ENCODE assay signal across 8 cellular contexts in the genomic region with DNA sequence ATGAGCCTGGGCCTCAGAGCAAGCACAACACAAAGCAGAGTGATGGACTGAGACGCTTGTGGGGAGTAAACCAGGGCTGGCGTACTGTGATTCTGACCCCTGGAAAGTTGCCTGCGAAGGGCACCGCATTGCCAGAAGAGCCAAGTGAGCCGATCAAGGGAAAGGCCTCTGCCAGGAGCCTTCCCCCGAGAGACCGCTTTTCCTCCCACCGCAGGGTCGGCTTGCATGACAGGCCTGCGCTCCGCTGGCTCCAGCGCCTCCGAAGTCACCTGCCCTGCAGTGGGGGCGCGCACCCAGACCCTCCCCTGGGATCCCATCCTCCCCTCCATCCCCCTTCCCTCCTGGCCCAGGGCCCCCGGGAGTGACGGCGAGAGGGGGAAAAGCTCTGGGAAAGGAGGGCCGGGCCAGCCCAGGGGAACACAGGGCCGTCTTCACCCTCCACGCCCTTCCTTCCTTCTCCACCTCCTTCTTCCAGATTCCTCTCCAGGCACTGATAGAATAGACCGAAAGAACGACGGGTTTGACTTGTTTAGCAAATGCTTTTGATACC.
DNase-seq lines count a peak whose midpoint lies in the region; ATAC-seq and TF ChIP-seq lines count a peak whose summit lies in the region.

No MANE protein-coding gene starts in this region.

- peaks cover 30% of the 10 kb centered on the region for H3K4me1 Mint-ChIP-seq in CD14-positive monocyte
- H3K4me1 Mint-ChIP-seq in activated T-cell treated with anti-CD3 and anti-CD28 coated beads, Interleukin-2, amount 50 U/mL, for 4 hours (ENCODE audit: low read depth), result peaks cover 37% of the 10 kb centered on the region

- H3K4me1 ChIP-seq in heart left ventricle (peaks cover 0 to 23% (median 9%) of the 10 kb centered on the region in 12 donors), psoas muscle (peaks cover 9% of the 10 kb centered on the region)

- H3K4me3 ChIP-seq in heart left ventricle, result peak overlapping the region; percentile 30 to 67 (median 56)
- H3K4me3 ChIP-seq in psoas muscle, result peak overlapping the region; percentile 71

- H3K4me3 Mint-ChIP-seq in CD14-positive monocyte, result peak overlapping the region; percentile 81 to 100
- H3K4me3 Mint-ChIP-seq in activated T-cell treated with anti-CD3 and anti-CD28 coated beads, Interleukin-2, amount 50 U/mL, for 4 hours, result peak overlapping the region; percentile 85

- TF ChIP-seq POLR2A in heart left ventricle (IDR thresholded peaks at IDR 0.05), result no peak

- peak; percentile 33 for ATAC-seq in GM19452 (IDR thresholded peaks at IDR 0.05; ENCODE audit: unreplicated experiment)
- peak; percentile 20 for ATAC-seq in HG03520 (IDR thresholded peaks at IDR 0.05; ENCODE audit: unreplicated experiment)
- peak; percentile 29 for ATAC-seq in activated T-cell treated with anti-CD3 and anti-CD28 coated beads, Interleukin-2, amount 50 U/mL, for 4 hours
- peak; percentile 50 to 69 (median 67) for ATAC-seq in heart left ventricle
- peak; percentile 29 to 72 (median 42) for ATAC-seq in psoas muscle

- H3K27ac ChIP-seq in heart left ventricle (peak overlapping the region; percentile 41 to 88 (median 72)), psoas muscle (peak overlapping the region; percentile 54)

- DNase-seq in CD14-positive monocyte (ENCODE audit: low spot score), result no peak
- DNase-seq in activated T-cell treated with anti-CD3 and anti-CD28 coated beads, Interleukin-2, amount 50 U/mL, for 4 hours, result no peak
- DNase-seq in heart left ventricle, result peak; percentile 36 to 66 (median 43)
- DNase-seq in psoas muscle, result peak; percentile 27 to 63
- no peak for DNase-seq in central memory CD4-positive, alpha-beta T cell
- DNase-seq in superior temporal gyrus (ENCODE audit: extremely low spot score), result no peak

- H3K36me3 ChIP-seq in heart left ventricle, result no peaks in the 10 kb centered on the region
- no peaks in the 10 kb centered on the region for H3K36me3 ChIP-seq in psoas muscle (ENCODE audit: insufficient read depth in 1 of 2, low read depth in 1 of 2)

- peaks cover 0 to 1% (median 0%) of the 10 kb centered on the region in 7 donors for H3K9me3 Mint-ChIP-seq in CD14-positive monocyte
- H3K9me3 Mint-ChIP-seq in activated T-cell treated with anti-CD3 and anti-CD28 coated beads, Interleukin-2, amount 50 U/mL, for 4 hours, result no peaks in the 10 kb centered on the region

- H3K27me3 Mint-ChIP-seq in CD14-positive monocyte (ENCODE audit: low read depth in 3 of 3), result peaks cover 4 to 8% (median 7%) of the 10 kb centered on the region in 3 donors
- H3K27me3 Mint-ChIP-seq in activated T-cell treated with anti-CD3 and anti-CD28 coated beads, Interleukin-2, amount 50 U/mL, for 4 hours (ENCODE audit: low read depth), result no peaks in the 10 kb centered on the region

- TF ChIP-seq CTCF in CD14-positive monocyte (IDR thresholded peaks at IDR 0.05) (no peak), heart left ventricle (IDR thresholded peaks at IDR 0.05) (no peak), psoas muscle (IDR thresholded peaks at IDR 0.05) (no peak)

- peak overlapping the region in 6 of 7 donors; percentile 20 to 89 (median 78) for H3K27ac Mint-ChIP-seq in CD14-positive monocyte

- no peaks in the 10 kb centered on the region for H3K36me3 Mint-ChIP-seq in CD14-positive monocyte
- no peaks in the 10 kb centered on the region for H3K36me3 Mint-ChIP-seq in activated T-cell treated with anti-CD3 and anti-CD28 coated beads, Interleukin-2, amount 50 U/mL, for 4 hours (ENCODE audit: insufficient read depth)

- 4 to 8% (median 7%) methylated on average over 15 to 24 of the region's 24 CpGs for WGBS in heart left ventricle, 4 donors
- 4 to 7% (median 4%) methylated on average over 20 to 24 of the region's 24 CpGs for WGBS in psoas muscle, 3 donors

- H3K27me3 ChIP-seq in heart left ventricle, result no peaks in the 10 kb centered on the region
- no peaks in the 10 kb centered on the region for H3K27me3 ChIP-seq in psoas muscle (ENCODE audit: insufficient read depth in 3 of 3, low read length in 2 of 3)

- intact Hi-C loops in CD14-positive monocyte (cut with micrococcal nuclease) (loop anchor here (5.0 to 10.0 kb wide), 2 partner anchors 81 to 209 kb away; no protein-coding TSS in a partner anchor), heart left ventricle (cut with DNase I) (loop anchor here (1.0 to 10.0 kb wide), 17 partner anchors 47 to 371 kb away; a partner anchor contains a TSS), psoas muscle (cut with DNase I) (loop anchor here in 1 of 2 donors (2.0 to 10.0 kb wide), 3 partner anchors 86 to 707 kb away; no protein-coding TSS in a partner anchor)

- H3K9me3 ChIP-seq in heart left ventricle (no peaks in the 10 kb centered on the region), psoas muscle (no peaks in the 10 kb centered on the region)

Comparison
In these comparisons a context has a peak if more than half of its experiments do, and no peak if none do; other contexts are left out.
1. DNase-seq: peak in heart left ventricle (5 of 5) and psoas muscle (2 of 2); none in CD14-positive monocyte (single experiment), activated T-cell treated with anti-CD3 and anti-CD28 coated beads, Interleukin-2, amount 50 U/mL, for 4 hours (single experiment), central memory CD4-positive, alpha-beta T cell (single experiment) and superior temporal gyrus (single experiment).
2. Peak in every context shown above with its lines, with median percentiles within 50 percentile points of each other: ATAC-seq.